Comparison of ENCODE assay signal across 8 cellular contexts in genomic region chr7:114930829-114931655, GRCh38. TPM values are rescaled to one million over a fixed set of nuclear protein-coding genes. Genes with fewer than 3 reads are reported as not detected.
DNase-seq lines count a peak whose midpoint lies in the region; ATAC-seq and TF ChIP-seq lines count a peak whose summit lies in the region.

No MANE protein-coding gene starts in this region.

- peaks cover 38% of the 10 kb centered on the region for H3K4me1 Mint-ChIP-seq in CD4-positive, alpha-beta T cell (ENCODE audit: low read depth)

- 55% methylated on average over 6 of the region's 6 CpGs for WGBS in esophagus muscularis mucosa

- H3K4me3 Mint-ChIP-seq in CD4-positive, alpha-beta T cell: peak overlapping the region; percentile 85

- no peaks in the 10 kb centered on the region for H3K36me3 Mint-ChIP-seq in CD4-positive, alpha-beta T cell (ENCODE audit: low read depth)

- H3K27ac Mint-ChIP-seq in CD4-positive, alpha-beta T cell: no peak overlapping the region

- POLR2A ChIA-PET in CD4-positive, alpha-beta T cell (lab: Charles Lee): interaction anchor here (1.3 to 1.9 kb wide), 3 partner anchors 8 to 19 kb away, joined by 3 to 13 read pairs (median 6); partner anchors contain the start of gene MDFIC

- no peak for DNase-seq in CD4-positive, alpha-beta T cell
- DNase-seq in esophagus muscularis mucosa (ENCODE audit: extremely low spot score): no peak
- no peak for DNase-seq in coronary artery (ENCODE audit: low spot score)
- no peak for DNase-seq in NCI-H1436 (lab: John Stamatoyannopoulos, UW)
- DNase-seq in activated T-cell treated with anti-CD3 and anti-CD28 coated beads, Interleukin-2, amount 50 U/mL, for 1 hour: no peak
- no peak for DNase-seq in activated T-cell treated with anti-CD3 and anti-CD28 coated beads for 4 hours

- peak; percentile 56 for ATAC-seq in CD4-positive, alpha-beta T cell (ENCODE audit: poor library complexity)
- ATAC-seq in GM21447 (IDR thresholded peaks at IDR 0.05; ENCODE audit: unreplicated experiment) (peak; percentile 43), HG03575 (IDR thresholded peaks at IDR 0.05; ENCODE audit: extremely low read depth, insufficient number of reproducible peaks, low FRiP score, unreplicated experiment) (peak; percentile 42)

- TF ChIP-seq POLR2A in esophagus muscularis mucosa (IDR thresholded peaks at IDR 0.05; ENCODE audit: low read depth): no peak

- no peaks in the 10 kb centered on the region for H3K9me3 ChIP-seq in CD4-positive, alpha-beta T cell (ENCODE audit: control insufficient read depth, low read length)
- H3K9me3 ChIP-seq in esophagus muscularis mucosa: no peaks in the 10 kb centered on the region

- peaks cover 14 to 84% (median 77%) of the 10 kb centered on the region in 4 donors for H3K4me1 ChIP-seq in esophagus muscularis mucosa

- no peak for TF ChIP-seq EP300 in esophagus muscularis mucosa (IDR thresholded peaks at IDR 0.05)

- H3K27ac ChIP-seq in CD4-positive, alpha-beta T cell (ENCODE audit: low read depth, low read length): peak overlapping the region; percentile 48
- peak overlapping the region in 3 of 4 donors; percentile 28 to 45 (median 28) for H3K27ac ChIP-seq in esophagus muscularis mucosa (replicated peaks in 1 of 4)
- no peak overlapping the region for H3K27ac ChIP-seq in coronary artery

- no peaks in the 10 kb centered on the region for H3K27me3 ChIP-seq in CD4-positive, alpha-beta T cell (ENCODE audit: control insufficient read depth, insufficient read depth, low read length)
- no peaks in the 10 kb centered on the region for H3K27me3 ChIP-seq in esophagus muscularis mucosa

- no peaks in the 10 kb centered on the region for H3K27me3 Mint-ChIP-seq in CD4-positive, alpha-beta T cell

- H3K4me3 ChIP-seq in esophagus muscularis mucosa (no peak overlapping the region), coronary artery (no peak overlapping the region)

- intact Hi-C loops in CD4-positive, alpha-beta T cell (cut with DNase I, micrococcal nuclease): loop anchor here in 1 of 2 experiments (1.0 kb wide), 1 partner anchor 8 kb away; no protein-coding TSS in a partner anchor
- intact Hi-C loops in esophagus muscularis mucosa (cut with DNase I): no loop called here

- no peaks in the 10 kb centered on the region for H3K9me3 Mint-ChIP-seq in CD4-positive, alpha-beta T cell

- no peaks in the 10 kb centered on the region for H3K36me3 ChIP-seq in esophagus muscularis mucosa

- no peak for TF ChIP-seq CTCF in CD4-positive, alpha-beta T cell (IDR thresholded peaks at IDR 0.05)
- TF ChIP-seq CTCF in esophagus muscularis mucosa (IDR thresholded peaks at IDR 0.05): no peak
- no peak for TF ChIP-seq CTCF in coronary artery (IDR thresholded peaks at IDR 0.05)

- CTCF ChIA-PET in CD4-positive, alpha-beta T cell (lab: Charles Lee): interaction anchor here (1.3 to 1.8 kb wide), 3 partner anchors 8 to 25 kb away, joined by 3 to 11 read pairs (median 3); no protein-coding TSS in a partner anchor

RNA-seq across cellular contexts. Expression of gene MDFIC, which starts 9.1 kb away (rescaled TPM):
- total RNA-seq in CD4-positive, alpha-beta T cell: 10 to 100 TPM; 25.9 to 27.1 TPM
- 10 to 100 TPM; 34.5 to 71.3 (median 36.5) TPM for total RNA-seq in esophagus muscularis mucosa

Comparison
In these comparisons a context has a peak if more than half of its experiments do, and no peak if none do; other contexts are left out.
1. H3K27ac ChIP-seq: peak in CD4-positive, alpha-beta T cell (single experiment) and esophagus muscularis mucosa (3 of 4); none in coronary artery (0 of 2).
2. Peak in every context shown above with its lines, with median percentiles within 50 percentile points of each other: ATAC-seq.